ENCODE assay signal across 2 cellular contexts in the genomic region with DNA sequence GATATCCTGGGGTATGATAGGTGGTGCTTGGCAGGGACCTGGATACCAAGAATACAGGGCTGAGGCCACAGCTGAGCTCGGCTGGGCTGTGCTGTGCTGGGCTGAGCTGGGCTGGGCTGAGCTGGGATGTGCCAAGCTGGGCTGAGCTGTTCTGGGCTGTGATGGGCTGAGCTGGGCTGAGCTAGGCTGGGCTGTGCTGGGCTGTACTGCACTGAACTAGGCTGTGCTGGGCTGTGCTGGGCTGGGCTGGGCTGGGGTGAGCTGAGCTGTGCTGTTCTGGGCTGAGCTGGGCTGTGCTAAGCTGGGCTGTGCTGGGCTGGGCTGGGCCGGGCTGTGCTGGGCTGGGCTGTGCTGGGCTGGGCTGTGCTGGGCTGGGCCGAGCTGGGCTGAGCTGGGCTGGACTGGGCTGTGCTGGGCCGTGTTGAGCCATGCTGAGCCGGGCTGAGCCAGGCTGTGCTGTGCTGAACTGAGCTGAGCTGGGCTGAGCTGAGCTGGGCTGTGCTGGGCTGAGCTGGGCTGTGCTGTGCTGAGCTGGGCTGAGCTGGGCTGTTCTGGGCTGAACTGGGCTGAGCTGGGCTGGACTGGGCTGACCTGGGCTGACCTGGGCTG.
A peak's percentile ranks its signal among the peaks of the same experiment; 100 is the strongest.
TF ChIP-seq lines count a peak whose summit lies in the region.

No MANE protein-coding gene starts in this region.

TF ChIP-seq in HEK293, 187 proteins besides CTCF, POLR2A, EP300 and RAD21:
- no peak for TF ChIP-seq GLI2 (tag by site-specific recombination; IDR thresholded peaks at IDR 0.05; ENCODE audit: borderline replicate concordance, low read depth)
- no peak for TF ChIP-seq ZNF707 (tag by site-specific recombination; IDR thresholded peaks at IDR 0.05)
- no peak for TF ChIP-seq SP2 (tag by site-specific recombination; IDR thresholded peaks at IDR 0.05)
- TF ChIP-seq ZNF10 (tag by site-specific recombination; IDR thresholded peaks at IDR 0.05), result no peak
- peak; percentile 77 for TF ChIP-seq ZBTB8A (tag by site-specific recombination; IDR thresholded peaks at IDR 0.05)
- TF ChIP-seq, protein P1, sequence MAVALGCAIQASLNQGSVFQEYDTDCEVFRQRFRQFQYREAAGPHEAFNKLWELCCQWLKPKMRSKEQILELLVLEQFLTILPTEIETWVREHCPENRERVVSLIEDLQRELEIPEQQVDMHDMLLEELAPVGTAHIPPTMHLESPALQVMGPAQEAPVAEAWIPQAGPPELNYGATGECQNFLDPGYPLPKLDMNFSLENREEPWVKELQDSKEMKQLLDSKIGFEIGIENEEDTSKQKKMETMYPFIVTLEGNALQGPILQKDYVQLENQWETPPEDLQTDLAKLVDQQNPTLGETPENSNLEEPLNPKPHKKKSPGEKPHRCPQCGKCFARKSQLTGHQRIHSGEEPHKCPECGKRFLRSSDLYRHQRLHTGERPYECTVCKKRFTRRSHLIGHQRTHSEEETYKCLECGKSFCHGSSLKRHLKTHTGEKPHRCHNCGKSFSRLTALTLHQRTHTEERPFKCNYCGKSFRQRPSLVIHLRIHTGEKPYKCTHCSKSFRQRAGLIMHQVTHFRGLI (tag by site-specific recombination; IDR thresholded peaks at IDR 0.05), result peak; percentile 99
- TF ChIP-seq ZNF174 (tag by site-specific recombination; IDR thresholded peaks at IDR 0.05), result no peak

TF ChIP-seq in H1, 55 proteins besides CTCF, POLR2A, EP300 and RAD21:
- no peak for TF ChIP-seq KDM1A (IDR thresholded peaks at IDR 0.05; ENCODE audit: borderline replicate concordance, low read length)
- TF ChIP-seq, protein P2, sequence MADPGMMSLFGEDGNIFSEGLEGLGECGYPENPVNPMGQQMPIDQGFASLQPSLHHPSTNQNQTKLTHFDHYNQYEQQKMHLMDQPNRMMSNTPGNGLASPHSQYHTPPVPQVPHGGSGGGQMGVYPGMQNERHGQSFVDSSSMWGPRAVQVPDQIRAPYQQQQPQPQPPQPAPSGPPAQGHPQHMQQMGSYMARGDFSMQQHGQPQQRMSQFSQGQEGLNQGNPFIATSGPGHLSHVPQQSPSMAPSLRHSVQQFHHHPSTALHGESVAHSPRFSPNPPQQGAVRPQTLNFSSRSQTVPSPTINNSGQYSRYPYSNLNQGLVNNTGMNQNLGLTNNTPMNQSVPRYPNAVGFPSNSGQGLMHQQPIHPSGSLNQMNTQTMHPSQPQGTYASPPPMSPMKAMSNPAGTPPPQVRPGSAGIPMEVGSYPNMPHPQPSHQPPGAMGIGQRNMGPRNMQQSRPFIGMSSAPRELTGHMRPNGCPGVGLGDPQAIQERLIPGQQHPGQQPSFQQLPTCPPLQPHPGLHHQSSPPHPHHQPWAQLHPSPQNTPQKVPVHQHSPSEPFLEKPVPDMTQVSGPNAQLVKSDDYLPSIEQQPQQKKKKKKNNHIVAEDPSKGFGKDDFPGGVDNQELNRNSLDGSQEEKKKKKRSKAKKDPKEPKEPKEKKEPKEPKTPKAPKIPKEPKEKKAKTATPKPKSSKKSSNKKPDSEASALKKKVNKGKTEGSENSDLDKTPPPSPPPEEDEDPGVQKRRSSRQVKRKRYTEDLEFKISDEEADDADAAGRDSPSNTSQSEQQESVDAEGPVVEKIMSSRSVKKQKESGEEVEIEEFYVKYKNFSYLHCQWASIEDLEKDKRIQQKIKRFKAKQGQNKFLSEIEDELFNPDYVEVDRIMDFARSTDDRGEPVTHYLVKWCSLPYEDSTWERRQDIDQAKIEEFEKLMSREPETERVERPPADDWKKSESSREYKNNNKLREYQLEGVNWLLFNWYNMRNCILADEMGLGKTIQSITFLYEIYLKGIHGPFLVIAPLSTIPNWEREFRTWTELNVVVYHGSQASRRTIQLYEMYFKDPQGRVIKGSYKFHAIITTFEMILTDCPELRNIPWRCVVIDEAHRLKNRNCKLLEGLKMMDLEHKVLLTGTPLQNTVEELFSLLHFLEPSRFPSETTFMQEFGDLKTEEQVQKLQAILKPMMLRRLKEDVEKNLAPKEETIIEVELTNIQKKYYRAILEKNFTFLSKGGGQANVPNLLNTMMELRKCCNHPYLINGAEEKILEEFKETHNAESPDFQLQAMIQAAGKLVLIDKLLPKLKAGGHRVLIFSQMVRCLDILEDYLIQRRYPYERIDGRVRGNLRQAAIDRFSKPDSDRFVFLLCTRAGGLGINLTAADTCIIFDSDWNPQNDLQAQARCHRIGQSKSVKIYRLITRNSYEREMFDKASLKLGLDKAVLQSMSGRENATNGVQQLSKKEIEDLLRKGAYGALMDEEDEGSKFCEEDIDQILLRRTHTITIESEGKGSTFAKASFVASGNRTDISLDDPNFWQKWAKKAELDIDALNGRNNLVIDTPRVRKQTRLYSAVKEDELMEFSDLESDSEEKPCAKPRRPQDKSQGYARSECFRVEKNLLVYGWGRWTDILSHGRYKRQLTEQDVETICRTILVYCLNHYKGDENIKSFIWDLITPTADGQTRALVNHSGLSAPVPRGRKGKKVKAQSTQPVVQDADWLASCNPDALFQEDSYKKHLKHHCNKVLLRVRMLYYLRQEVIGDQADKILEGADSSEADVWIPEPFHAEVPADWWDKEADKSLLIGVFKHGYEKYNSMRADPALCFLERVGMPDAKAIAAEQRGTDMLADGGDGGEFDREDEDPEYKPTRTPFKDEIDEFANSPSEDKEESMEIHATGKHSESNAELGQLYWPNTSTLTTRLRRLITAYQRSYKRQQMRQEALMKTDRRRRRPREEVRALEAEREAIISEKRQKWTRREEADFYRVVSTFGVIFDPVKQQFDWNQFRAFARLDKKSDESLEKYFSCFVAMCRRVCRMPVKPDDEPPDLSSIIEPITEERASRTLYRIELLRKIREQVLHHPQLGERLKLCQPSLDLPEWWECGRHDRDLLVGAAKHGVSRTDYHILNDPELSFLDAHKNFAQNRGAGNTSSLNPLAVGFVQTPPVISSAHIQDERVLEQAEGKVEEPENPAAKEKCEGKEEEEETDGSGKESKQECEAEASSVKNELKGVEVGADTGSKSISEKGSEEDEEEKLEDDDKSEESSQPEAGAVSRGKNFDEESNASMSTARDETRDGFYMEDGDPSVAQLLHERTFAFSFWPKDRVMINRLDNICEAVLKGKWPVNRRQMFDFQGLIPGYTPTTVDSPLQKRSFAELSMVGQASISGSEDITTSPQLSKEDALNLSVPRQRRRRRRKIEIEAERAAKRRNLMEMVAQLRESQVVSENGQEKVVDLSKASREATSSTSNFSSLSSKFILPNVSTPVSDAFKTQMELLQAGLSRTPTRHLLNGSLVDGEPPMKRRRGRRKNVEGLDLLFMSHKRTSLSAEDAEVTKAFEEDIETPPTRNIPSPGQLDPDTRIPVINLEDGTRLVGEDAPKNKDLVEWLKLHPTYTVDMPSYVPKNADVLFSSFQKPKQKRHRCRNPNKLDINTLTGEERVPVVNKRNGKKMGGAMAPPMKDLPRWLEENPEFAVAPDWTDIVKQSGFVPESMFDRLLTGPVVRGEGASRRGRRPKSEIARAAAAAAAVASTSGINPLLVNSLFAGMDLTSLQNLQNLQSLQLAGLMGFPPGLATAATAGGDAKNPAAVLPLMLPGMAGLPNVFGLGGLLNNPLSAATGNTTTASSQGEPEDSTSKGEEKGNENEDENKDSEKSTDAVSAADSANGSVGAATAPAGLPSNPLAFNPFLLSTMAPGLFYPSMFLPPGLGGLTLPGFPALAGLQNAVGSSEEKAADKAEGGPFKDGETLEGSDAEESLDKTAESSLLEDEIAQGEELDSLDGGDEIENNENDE (IDR thresholded peaks at IDR 0.05; ENCODE audit: insufficient replicate concordance, low read length), result no peak
- no peak for TF ChIP-seq POU5F1 (IDR thresholded peaks at IDR 0.05; ENCODE audit: low read depth, low read length)
- TF ChIP-seq NANOG (IDR thresholded peaks at IDR 0.05; ENCODE audit: insufficient read depth, low read depth, low read length, poor library complexity, severe bottlenecking), result no peak
- no peak for TF ChIP-seq JUN (IDR thresholded peaks at IDR 0.05; ENCODE audit: low read depth, low read length)
- TF ChIP-seq SIRT6 (IDR thresholded peaks at IDR 0.05; ENCODE audit: low read length), result no peak
